ENCODE assay signal across 8 cellular contexts in genomic region chr4:82268050-82268825, GRCh38.
DNase-seq lines count a peak whose midpoint lies in the region; ATAC-seq and TF ChIP-seq lines count a peak whose summit lies in the region.

No MANE protein-coding gene starts in this region.

- H3K4me3 Mint-ChIP-seq in endothelial cell (ENCODE audit: unreplicated experiment): peak overlapping the region; percentile 3
- H3K4me3 Mint-ChIP-seq in mesothelial cell of epicardium: no peak overlapping the region

- peak; percentile 82 for ATAC-seq in GM19025 (IDR thresholded peaks at IDR 0.05; ENCODE audit: low read depth, unreplicated experiment)
- peak; percentile 67 for ATAC-seq in HG03457 (IDR thresholded peaks at IDR 0.05; ENCODE audit: unreplicated experiment)

- DNase-seq in CD1c-positive myeloid dendritic cell (ENCODE audit: extremely low spot score) (peak; percentile 79), NCI-H460 (ENCODE audit: extremely low read depth, low read depth) (peak; percentile 43), endothelial cell (ENCODE audit: low spot score) (peak; percentile 40), mesothelial cell of epicardium (ENCODE audit: low spot score in 2 of 2, unreplicated experiment in 2 of 2) (peak in 1 of 2 experiments; percentile 60), superior temporal gyrus (ENCODE audit: extremely low spot score) (peak; percentile 88)
- DNase-seq in activated CD4-positive, alpha-beta T cell treated with anti-CD3 and anti-CD28 coated beads for 48 hours: peak; percentile 51

- H3K9me3 Mint-ChIP-seq in endothelial cell (ENCODE audit: unreplicated experiment) (peaks cover 3% of the 10 kb centered on the region), mesothelial cell of epicardium (peaks cover 11% of the 10 kb centered on the region)

- H3K36me3 Mint-ChIP-seq in endothelial cell (ENCODE audit: low read depth, unreplicated experiment) (no peaks in the 10 kb centered on the region), mesothelial cell of epicardium (no peaks in the 10 kb centered on the region)

- TF ChIP-seq CTCF in endothelial cell (IDR thresholded peaks at IDR 0.05; ENCODE audit: unreplicated experiment) (peak; percentile 45), mesothelial cell of epicardium (IDR thresholded peaks at IDR 0.05; ENCODE audit: unreplicated experiment) (peak; percentile 44)

- peaks cover 12% of the 10 kb centered on the region for H3K4me1 Mint-ChIP-seq in endothelial cell (ENCODE audit: unreplicated experiment)
- H3K4me1 Mint-ChIP-seq in mesothelial cell of epicardium: peaks cover 4% of the 10 kb centered on the region

- H3K27me3 Mint-ChIP-seq in endothelial cell (ENCODE audit: unreplicated experiment): no peaks in the 10 kb centered on the region
- peaks cover 18% of the 10 kb centered on the region for H3K27me3 Mint-ChIP-seq in mesothelial cell of epicardium (ENCODE audit: low read depth)

- peak overlapping the region; percentile 83 for H3K27ac Mint-ChIP-seq in endothelial cell (ENCODE audit: unreplicated experiment)
- no peak overlapping the region for H3K27ac Mint-ChIP-seq in mesothelial cell of epicardium
